In the genomic region with DNA sequence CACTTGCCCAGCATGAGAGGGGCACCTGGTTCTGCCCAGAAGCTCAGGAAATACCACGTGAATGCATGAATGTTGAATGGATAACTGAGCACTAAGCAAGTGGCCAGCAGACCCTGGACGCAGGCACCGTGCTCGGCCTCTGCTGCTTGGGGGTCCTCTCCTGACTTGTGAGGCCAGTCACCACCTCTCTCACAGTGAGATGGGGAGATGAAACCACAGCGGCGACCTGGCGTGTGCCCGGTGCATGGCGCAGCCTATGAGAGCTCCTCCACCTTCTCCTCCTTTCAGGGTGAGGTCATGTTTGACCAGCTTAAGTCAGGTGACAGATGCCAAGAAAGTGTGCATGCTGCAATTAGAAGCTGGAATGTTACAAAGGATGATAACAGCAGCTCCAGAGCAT, we compare ENCODE assay signal across 17 cellular contexts.
DNase-seq lines count a peak whose midpoint lies in the region.
"Had no signal": no experiment of that assay in that cellular context is flagged by ENCODE, and none has a peak within 500 bp of the region (broad histone marks: within the 10 kb centered on the region; RNA-seq: fewer than 3 reads in every experiment).

No MANE protein-coding gene starts in this region.

- DNase-seq in NCI-H2029 (lab: John Stamatoyannopoulos, UW), result peak; percentile 74
- DNase-seq in NCI-H2029 treated with DMSO at 0.1 percent for 48 hours (lab: John Stamatoyannopoulos, UW), result no peak
- peak; percentile 55 for DNase-seq in NCI-H69 (lab: John Stamatoyannopoulos, UW)
- no peak for DNase-seq in NCI-H510A (lab: John Stamatoyannopoulos, UW)
- DNase-seq in NCI-H1048 (lab: John Stamatoyannopoulos, UW), result no peak
- DNase-seq: AML-193; CD4-positive, alpha-beta memory T cell; CD4-positive, CD25-positive, alpha-beta regulatory T cell; CD8-positive, alpha-beta memory T cell; COR-L47; DMS 273 treated with DMSO at 0.1 percent for 48 hours; DMS153; DMS53; DMS79; DND-41; EL; GDM1 had no signal

Comparison
In these comparisons a context has a peak if more than half of its experiments do, and no peak if none do; other contexts are left out.
1. DNase-seq: peak in NCI-H2029 (single experiment) and NCI-H69 (single experiment); none in NCI-H2029 treated with DMSO at 0.1 percent for 48 hours (single experiment), NCI-H510A (single experiment) and NCI-H1048 (single experiment).